ENCODE assay signal across 1 cellular context in genomic region chr9:32635362-32635761, GRCh38.
TF ChIP-seq lines count a peak whose summit lies in the region.

TAF1L (minus strand) TSS chr9:32635669; CDS start chr9:32635579, 90 bp downstream.

TF ChIP-seq in K562, 482 proteins besides CTCF, POLR2A, EP300 and RAD21 (continued from another document):
- TF ChIP-seq ZBTB40 (IDR thresholded peaks at IDR 0.05) (0 out of 2 replicates have a peak, but pooled peaks have one; percentile 31), ZBTB40 (CRISPR knock-in tag; IDR thresholded peaks at IDR 0.05) (no peak), ZNF431 (CRISPR knock-in tag; IDR thresholded peaks at IDR 0.05) (no peak), ZMIZ1 (IDR thresholded peaks at IDR 0.05; ENCODE audit: low read depth in 2 of 2, low read length in 2 of 2) (no peak), ZHX1 (conservative IDR thresholded peaks at IDR 0.05; ENCODE audit: low read length) (no peak), TCFL5 (CRISPR knock-in tag; conservative IDR thresholded peaks at IDR 0.05) (no peak), RBM15 (IDR thresholded peaks at IDR 0.05; ENCODE audit: insufficient read depth, low read length) (no peak), EHMT2 (IDR thresholded peaks at IDR 0.05) (no peak), NR0B1 (IDR thresholded peaks at IDR 0.05; ENCODE audit: partially characterized antibody) (no peak), KLF10 (CRISPR knock-in tag; IDR thresholded peaks at IDR 0.05) (no peak), DNMT1 (IDR thresholded peaks at IDR 0.05) (no peak), LCOR (CRISPR knock-in tag; IDR thresholded peaks at IDR 0.05) (no peak), POLR2B (IDR thresholded peaks at IDR 0.05; ENCODE audit: low read depth, partially characterized antibody) (no peak), ZNF282 (CRISPR knock-in tag; IDR thresholded peaks at IDR 0.05) (no peak), GABPA (tag; conservative IDR thresholded peaks at IDR 0.05; ENCODE audit: low read depth) (peak; percentile 33; the same call in 1 of the 2 replicates), XRCC3 (IDR thresholded peaks at IDR 0.05) (no peak)
